14 cellular contexts compared by ENCODE assay signal in the genomic region with DNA sequence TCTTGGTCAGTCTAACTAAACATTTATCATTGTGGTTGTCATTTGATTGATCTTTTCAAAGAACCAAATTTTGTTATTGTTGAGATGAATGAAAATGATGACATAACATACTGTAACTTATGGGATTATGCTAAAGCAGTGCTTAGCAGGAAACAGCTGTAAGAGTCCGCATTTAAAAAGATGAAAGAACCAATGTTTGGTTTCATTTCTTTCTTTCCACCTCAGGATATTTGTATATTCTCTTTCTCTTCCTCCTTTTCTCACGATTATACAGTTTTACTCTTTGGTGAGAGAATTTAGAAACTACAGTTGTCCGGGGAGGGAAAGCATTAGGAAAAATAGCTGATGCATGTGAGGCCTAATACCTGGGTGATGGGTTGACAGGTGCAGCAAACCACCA. TPM values are rescaled to one million over a fixed set of nuclear protein-coding genes. Genes with fewer than 3 reads are reported as not detected.
DNase-seq lines count a peak whose midpoint lies in the region; ATAC-seq, FAIRE-seq and TF ChIP-seq lines count a peak whose summit lies in the region.
"Had no signal": no experiment of that assay in that cellular context is flagged by ENCODE, and none has a peak within 500 bp of the region (broad histone marks: within the 10 kb centered on the region; RNA-seq: fewer than 3 reads in every experiment).

No MANE protein-coding gene starts in this region.

- H3K27me3 Mint-ChIP-seq in astrocyte (ENCODE audit: low read depth, unreplicated experiment) = no peaks in the 10 kb centered on the region
- H3K27me3 Mint-ChIP-seq in progenitor cell of endocrine pancreas = no peaks in the 10 kb centered on the region

- H3K4me1 Mint-ChIP-seq in astrocyte (ENCODE audit: low read depth, unreplicated experiment) (peaks cover 3% of the 10 kb centered on the region), progenitor cell of endocrine pancreas (ENCODE audit: low read depth) (no peaks in the 10 kb centered on the region)

- H3K4me2 ChIP-seq in astrocyte (ENCODE audit: low read length) = no peak overlapping the region

- H3K27me3 ChIP-seq in astrocyte (ENCODE audit: insufficient read depth, low read length) (no peaks in the 10 kb centered on the region), tibial artery (no peaks in the 10 kb centered on the region)
- H3K27me3 ChIP-seq: foreskin keratinocyte, uterus had no signal

- intact Hi-C loops in tibial artery (cut with DNase I; ENCODE audit: low total_unique reads) = no loop called here

- H3K27ac ChIP-seq in astrocyte (ENCODE audit: low read depth, low read length) = no peak overlapping the region
- no peak overlapping the region for H3K27ac ChIP-seq in tibial artery
- H3K27ac ChIP-seq: foreskin keratinocyte, uterus had no signal

- no peaks in the 10 kb centered on the region for H4K20me1 ChIP-seq in astrocyte (ENCODE audit: insufficient read depth, low read length)

- H3K36me3 Mint-ChIP-seq in astrocyte (ENCODE audit: low read depth, unreplicated experiment) (peaks cover 27% of the 10 kb centered on the region), progenitor cell of endocrine pancreas (ENCODE audit: insufficient read depth) (peaks cover 54% of the 10 kb centered on the region)

- peaks cover 25% of the 10 kb centered on the region for H3K36me3 ChIP-seq in astrocyte (ENCODE audit: insufficient read depth, low read length)
- H3K36me3 ChIP-seq in tibial artery = peaks cover 48 to 73% (median 64%) of the 10 kb centered on the region in 3 donors
- H3K36me3 ChIP-seq: uterus had no signal

- H3K4me3 ChIP-seq in astrocyte (ENCODE audit: insufficient read depth, low read depth, low read length) = no peak overlapping the region
- no peak overlapping the region for H3K4me3 ChIP-seq in tibial artery
- H3K4me3 ChIP-seq: HAP-1, lung, uterus had no signal

- no peaks in the 10 kb centered on the region for H3K9me3 ChIP-seq in astrocyte (ENCODE audit: insufficient read depth, low read depth, low read length)
- H3K9me3 ChIP-seq in tibial artery = no peaks in the 10 kb centered on the region
- H3K9me3 ChIP-seq: HAP-1, uterus had no signal

- no peak overlapping the region for H3K27ac Mint-ChIP-seq in astrocyte (ENCODE audit: unreplicated experiment)
- no peak overlapping the region for H3K27ac Mint-ChIP-seq in progenitor cell of endocrine pancreas
- H3K27ac Mint-ChIP-seq: activated T-helper 2 cell treated with anti-CD3 and anti-CD28 coated beads, Interferon-gamma antibody, Interleukin-2, Interleukin-4, amounts not matched to agents 10 μg/mL and 5 μg/mL and 100 μg/mL, durations not matched to agents 14 hours and 24 hours and 36 hours had no signal

- H3K9me3 Mint-ChIP-seq in astrocyte (ENCODE audit: unreplicated experiment) (peaks cover 7% of the 10 kb centered on the region), progenitor cell of endocrine pancreas (ENCODE audit: low read depth) (peaks cover 6% of the 10 kb centered on the region)
- H3K9me3 Mint-ChIP-seq: activated T-helper 2 cell treated with anti-CD3 and anti-CD28 coated beads, Interferon-gamma antibody, Interleukin-2, Interleukin-4, amounts not matched to agents 10 μg/mL and 5 μg/mL and 100 μg/mL, durations not matched to agents 14 hours and 24 hours and 36 hours had no signal

- peaks cover 3% of the 10 kb centered on the region for H3K4me1 ChIP-seq in astrocyte (ENCODE audit: insufficient read depth, low read length)
- H3K4me1 ChIP-seq in tibial artery = peaks cover 0 to 9% (median 0%) of the 10 kb centered on the region in 4 donors
- H3K4me1 ChIP-seq: HAP-1, uterus had no signal

- H3K9ac ChIP-seq in astrocyte (ENCODE audit: low read length) = no peak overlapping the region

- DNase-seq in astrocyte (ENCODE audit: low read depth) = no peak
- DNase-seq in progenitor cell of endocrine pancreas (ENCODE audit: low spot score, unreplicated experiment) = no peak
- DNase-seq in central memory CD4-positive, alpha-beta T cell = no peak
- DNase-seq in NCI-H226 = no peak
- no peak for DNase-seq in tibial artery
- DNase-seq: foreskin keratinocyte, NCI-H1048, uterus had no signal

- ATAC-seq in GM18867 (IDR thresholded peaks at IDR 0.05; ENCODE audit: unreplicated experiment) = peak; percentile 91
- peak; percentile 79 for ATAC-seq in GM21526 (IDR thresholded peaks at IDR 0.05; ENCODE audit: low FRiP score, unreplicated experiment)
- peak; percentile 60 for ATAC-seq in HG03108 (IDR thresholded peaks at IDR 0.05; ENCODE audit: unreplicated experiment)
- ATAC-seq: foreskin keratinocyte had no signal

- TF ChIP-seq CTCF in astrocyte (IDR thresholded peaks at IDR 0.05; ENCODE audit: insufficient read depth, low read depth, low read length) (no peak), progenitor cell of endocrine pancreas (IDR thresholded peaks at IDR 0.05; ENCODE audit: unreplicated experiment) (no peak), tibial artery (IDR thresholded peaks at IDR 0.05) (no peak)

- FAIRE-seq in astrocyte (lab: Jason Lieb, UNC) = peak; percentile 49

- H3K4me3 Mint-ChIP-seq in astrocyte (ENCODE audit: unreplicated experiment) (no peak overlapping the region), progenitor cell of endocrine pancreas (ENCODE audit: low read depth) (no peak overlapping the region)

- no peak overlapping the region for H2AFZ ChIP-seq in astrocyte (ENCODE audit: low read depth, low read length)

- H3K79me2 ChIP-seq in astrocyte (ENCODE audit: insufficient read depth, low read length) = peaks cover 3% of the 10 kb centered on the region

RNA-seq across cellular contexts. Expression of a gene that starts 23.1 kb away (rescaled TPM):
- total RNA-seq in astrocyte (1.0 and 1.3 TPM in 2 replicates), progenitor cell of endocrine pancreas (4.9 and 6.2 TPM in 2 replicates)

RNA-seq across cellular contexts. Expression of a gene that starts 23.4 kb away (rescaled TPM):
- total RNA-seq in astrocyte (24.3 and 27.7 TPM in 2 replicates), progenitor cell of endocrine pancreas (27.2 and 29.6 TPM in 2 replicates)

RNA-seq across cellular contexts. Expression of a gene that starts 25.5 kb away (rescaled TPM):
- total RNA-seq in astrocyte (31.8 and 34.2 TPM in 2 replicates), progenitor cell of endocrine pancreas (36.7 and 38.7 TPM in 2 replicates)

RNA-seq across cellular contexts. Expression of a gene that starts 35.8 kb away (rescaled TPM):
- total RNA-seq in astrocyte (68.1 and 68.9 TPM in 2 replicates), progenitor cell of endocrine pancreas (71.2 and 71.7 TPM in 2 replicates)

RNA-seq across cellular contexts. Expression of a gene that starts 36.0 kb away (rescaled TPM):
- 45.2 and 46.5 TPM in 2 replicates for total RNA-seq in astrocyte
- 40.4 and 46.9 TPM in 2 replicates for total RNA-seq in progenitor cell of endocrine pancreas
